In genomic region chr1:220819627-220820026, GRCh38 we compare ENCODE assay signal across 2 cellular contexts.
TF ChIP-seq lines count a peak whose summit lies in the region.

No MANE protein-coding gene starts in this region.

TF ChIP-seq in SK-N-SH treated with all-trans-retinoic acid at 6 μM for 48 hours, 23 proteins besides CTCF, POLR2A, EP300 and RAD21 (continued from another document):
- TF ChIP-seq, protein P1, sequence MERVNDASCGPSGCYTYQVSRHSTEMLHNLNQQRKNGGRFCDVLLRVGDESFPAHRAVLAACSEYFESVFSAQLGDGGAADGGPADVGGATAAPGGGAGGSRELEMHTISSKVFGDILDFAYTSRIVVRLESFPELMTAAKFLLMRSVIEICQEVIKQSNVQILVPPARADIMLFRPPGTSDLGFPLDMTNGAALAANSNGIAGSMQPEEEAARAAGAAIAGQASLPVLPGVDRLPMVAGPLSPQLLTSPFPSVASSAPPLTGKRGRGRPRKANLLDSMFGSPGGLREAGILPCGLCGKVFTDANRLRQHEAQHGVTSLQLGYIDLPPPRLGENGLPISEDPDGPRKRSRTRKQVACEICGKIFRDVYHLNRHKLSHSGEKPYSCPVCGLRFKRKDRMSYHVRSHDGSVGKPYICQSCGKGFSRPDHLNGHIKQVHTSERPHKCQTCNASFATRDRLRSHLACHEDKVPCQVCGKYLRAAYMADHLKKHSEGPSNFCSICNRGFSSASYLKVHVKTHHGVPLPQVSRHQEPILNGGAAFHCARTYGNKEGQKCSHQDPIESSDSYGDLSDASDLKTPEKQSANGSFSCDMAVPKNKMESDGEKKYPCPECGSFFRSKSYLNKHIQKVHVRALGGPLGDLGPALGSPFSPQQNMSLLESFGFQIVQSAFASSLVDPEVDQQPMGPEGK (CRISPR knock-in tag; IDR thresholded peaks at IDR 0.05; ENCODE audit: borderline replicate concordance): no peak
- TF ChIP-seq ZC3H10 (CRISPR knock-in tag; IDR thresholded peaks at IDR 0.05) (no peak), ESRRG (CRISPR knock-in tag; IDR thresholded peaks at IDR 0.05) (no peak)
TF ChIP-seq in SK-N-SH treated with all-trans-retinoic acid at 6 μM for 48 hours: peak in this region for 0.

TF ChIP-seq in SK-N-SH, 30 proteins besides CTCF, POLR2A, EP300 and RAD21 (continued from another document):
- TF ChIP-seq USF1 (IDR thresholded peaks at IDR 0.05; ENCODE audit: borderline replicate concordance, low read depth) (no peak), RXRA (IDR thresholded peaks at IDR 0.05; ENCODE audit: borderline replicate concordance, low read depth) (no peak), FOXJ3 (CRISPR knock-in tag; IDR thresholded peaks at IDR 0.05) (no peak), USF2 (IDR thresholded peaks at IDR 0.05; ENCODE audit: borderline replicate concordance, low read depth, low read length) (no peak), MEF2A (IDR thresholded peaks at IDR 0.05; ENCODE audit: borderline replicate concordance, low read depth) (no peak), TAF1 (IDR thresholded peaks at IDR 0.05; ENCODE audit: borderline replicate concordance, low read depth, low read length) (no peak), YY1 (IDR thresholded peaks at IDR 0.05; ENCODE audit: low read depth) (no peak), EZH2phosphoT487 (IDR thresholded peaks at IDR 0.05; ENCODE audit: borderline replicate concordance, low read depth) (no peak)
- TF ChIP-seq, protein P2, sequence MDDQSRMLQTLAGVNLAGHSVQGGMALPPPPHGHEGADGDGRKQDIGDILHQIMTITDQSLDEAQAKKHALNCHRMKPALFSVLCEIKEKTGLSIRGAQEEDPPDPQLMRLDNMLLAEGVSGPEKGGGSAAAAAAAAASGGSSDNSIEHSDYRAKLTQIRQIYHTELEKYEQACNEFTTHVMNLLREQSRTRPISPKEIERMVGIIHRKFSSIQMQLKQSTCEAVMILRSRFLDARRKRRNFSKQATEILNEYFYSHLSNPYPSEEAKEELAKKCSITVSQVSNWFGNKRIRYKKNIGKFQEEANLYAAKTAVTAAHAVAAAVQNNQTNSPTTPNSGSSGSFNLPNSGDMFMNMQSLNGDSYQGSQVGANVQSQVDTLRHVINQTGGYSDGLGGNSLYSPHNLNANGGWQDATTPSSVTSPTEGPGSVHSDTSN (IDR thresholded peaks at IDR 0.05): no peak
